ENCODE assay signal across 8 cellular contexts in genomic region chr1:19010995-19011696, GRCh38. TPM values are rescaled to one million over a fixed set of nuclear protein-coding genes. Genes with fewer than 3 reads are reported as not detected.
DNase-seq lines count a peak whose midpoint lies in the region; ATAC-seq, FAIRE-seq and TF ChIP-seq lines count a peak whose summit lies in the region.

No MANE protein-coding gene starts in this region.

- H3K4me1 Mint-ChIP-seq in natural killer cell, result peaks cover 0 to 12% of the 10 kb centered on the region in 2 donors

- TF ChIP-seq POLR2A in endothelial cell of umbilical vein (IDR thresholded peaks at IDR 0.05; ENCODE audit: low read depth, low read length), result no peak

- H4K20me1 ChIP-seq in MM.1S (ENCODE audit: insufficient read depth, low read length) (no peaks in the 10 kb centered on the region), endothelial cell of umbilical vein (replicated peaks; ENCODE audit: control insufficient read depth, extremely low read depth, insufficient read depth, low read length) (no peaks in the 10 kb centered on the region)

- H3K9me3 Mint-ChIP-seq in natural killer cell, result no peaks in the 10 kb centered on the region

- no peak overlapping the region for H3K4me3 Mint-ChIP-seq in natural killer cell

- H3K4me1 ChIP-seq in MM.1S (ENCODE audit: low read length) (peaks cover 12% of the 10 kb centered on the region), endothelial cell of umbilical vein (ENCODE audit: control insufficient read depth, extremely low read depth, insufficient read depth, low read length) (peaks cover 31% of the 10 kb centered on the region)

- no peak overlapping the region for H3K27ac Mint-ChIP-seq in natural killer cell

- H3K27me3 Mint-ChIP-seq in natural killer cell (ENCODE audit: low read depth in 2 of 2), result peaks cover 2 to 4% of the 10 kb centered on the region in 2 donors

- BruUV-seq in endothelial cell of umbilical vein (replicated peaks; lab: Mats Ljungman, UMichigan), result TSS peak; percentile 88

- H3K27ac ChIP-seq in MM.1S (ENCODE audit: low read length) (no peak overlapping the region), endothelial cell of umbilical vein (ENCODE audit: insufficient read depth, low read depth, low read length) (peak overlapping the region; percentile 84)

- ATAC-seq in natural killer cell, result peak; percentile 41 to 57 (median 54)
- ATAC-seq in stimulated activated naive CD8-positive, alpha-beta T cell treated with anti-CD3 and anti-CD28 coated beads, Interleukin-15, Interleukin-2, amounts not matched to agents 100 U/mL and 50 U/mL, for 24 hours, result peak; percentile 97
- ATAC-seq in HG03039 (IDR thresholded peaks at IDR 0.05; ENCODE audit: unreplicated experiment), result no peak
- ATAC-seq in HG02763 (IDR thresholded peaks at IDR 0.05; ENCODE audit: unreplicated experiment), result no peak

- H3K36me3 ChIP-seq in MM.1S (replicated peaks; ENCODE audit: insufficient read depth, low read length) (no peaks in the 10 kb centered on the region), endothelial cell of umbilical vein (ENCODE audit: control insufficient read depth in 2 of 2, extremely low read depth in 1 of 2, insufficient read depth in 2 of 2, low read length in 2 of 2) (no peaks in the 10 kb centered on the region)

- H2AFZ ChIP-seq in MM.1S (ENCODE audit: low read length) (no peak overlapping the region), endothelial cell of umbilical vein (ENCODE audit: low read depth, low read length) (peak overlapping the region; percentile 9)

- H3K36me3 Mint-ChIP-seq in natural killer cell, result no peaks in the 10 kb centered on the region

- H3K79me2 ChIP-seq in MM.1S (ENCODE audit: low read length), result no peaks in the 10 kb centered on the region
- H3K79me2 ChIP-seq in endothelial cell of umbilical vein (ENCODE audit: control insufficient read depth, insufficient read depth, low read length), result no peaks in the 10 kb centered on the region

- TF ChIP-seq CTCF in MM.1S (IDR thresholded peaks at IDR 0.05; ENCODE audit: low read length) (no peak), endothelial cell of umbilical vein (IDR thresholded peaks at IDR 0.05; ENCODE audit: extremely low read depth in 1 of 2, insufficient read depth in 1 of 2, low read depth in 1 of 2, low read length in 2 of 2) (no peak), natural killer cell (IDR thresholded peaks at IDR 0.05) (no peak)

- CTCF ChIA-PET in endothelial cell of umbilical vein (lab: Charles Lee), result interaction anchor here (0.6 to 4.0 kb wide), 13 partner anchors 15 to 104 kb away, joined by 3 to 26 read pairs (median 4); no protein-coding TSS in a partner anchor

- dilution Hi-C loops in endothelial cell of umbilical vein (cut with MboI; ENCODE audit: extremely low pct_ligation_motif_present, low sequenced_read_pairs), result no loop called here

- peak; percentile 50 for DNase-seq in GDM1 (lab: John Stamatoyannopoulos, UW)
- peak; percentile 79 for DNase-seq in MM.1S
- peak; percentile 10 to 33 for DNase-seq in activated CD8-positive, alpha-beta memory T cell treated with anti-CD3 and anti-CD28 coated beads for 1 hour (ENCODE audit: extremely low read depth in 1 of 2, low read depth in 1 of 2)
- DNase-seq in endothelial cell of umbilical vein (ENCODE audit: low read depth, low spot score), result peak; percentile 89
- no peak for DNase-seq in natural killer cell
- peak; percentile 79 for DNase-seq in stimulated activated naive CD8-positive, alpha-beta T cell treated with anti-CD3 and anti-CD28 coated beads, Interleukin-15, Interleukin-2, amounts not matched to agents 100 U/mL and 50 U/mL, for 24 hours

- H3K4me3 ChIP-seq in MM.1S (ENCODE audit: low read length), result peak overlapping the region; percentile 2; the same call in 1 of the 2 replicates
- H3K4me3 ChIP-seq in endothelial cell of umbilical vein (replicated peaks in 1 of 3; ENCODE audit: insufficient read depth in 1 of 3, low read depth in 1 of 3, low read length in 3 of 3), result no peak overlapping the region

- peaks cover 86% of the 10 kb centered on the region for H3K27me3 ChIP-seq in MM.1S (replicated peaks; ENCODE audit: insufficient read depth, low read length)
- no peaks in the 10 kb centered on the region for H3K27me3 ChIP-seq in endothelial cell of umbilical vein (ENCODE audit: control insufficient read depth in 2 of 2, insufficient read depth in 2 of 2, low read length in 2 of 2)

- H3F3A ChIP-seq in MM.1S (ENCODE audit: insufficient read depth, low read length), result 0 out of 2 replicates have a peak, but pooled peaks cover 10% of the 10 kb centered on the region

- no peaks in the 10 kb centered on the region for H3K9me1 ChIP-seq in endothelial cell of umbilical vein (replicated peaks; ENCODE audit: control insufficient read depth, extremely low read depth, insufficient read depth, low read length)

- H3K9ac ChIP-seq in MM.1S (ENCODE audit: low read length) (no peak overlapping the region), endothelial cell of umbilical vein (replicated peaks; ENCODE audit: extremely low read depth, insufficient read depth, low read length) (peak overlapping the region; percentile 44)

- FAIRE-seq in endothelial cell of umbilical vein (lab: Jason Lieb, UNC), result peak; percentile 97

- no peaks in the 10 kb centered on the region for H3K9me2 ChIP-seq in MM.1S (replicated peaks; ENCODE audit: insufficient read depth, low read length)

- POLR2A ChIA-PET in endothelial cell of umbilical vein (lab: Charles Lee), result no interaction called here

- intact Hi-C loops in endothelial cell of umbilical vein (cut with micrococcal nuclease), result loop anchor here (1.0 to 5.0 kb wide), 5 partner anchors 38 to 98 kb away; partner anchors contain the start of gene IFFO2
- intact Hi-C loops in natural killer cell (cut with micrococcal nuclease), result no loop called here

- H3K4me2 ChIP-seq in MM.1S (ENCODE audit: low read depth, low read length) (peak overlapping the region; percentile 49; the same call in 1 of the 2 replicates), endothelial cell of umbilical vein (ENCODE audit: insufficient read depth, low read length) (peak overlapping the region; percentile 5)

- H3K9me3 ChIP-seq in MM.1S (replicated peaks; ENCODE audit: insufficient read depth, low read length) (no peaks in the 10 kb centered on the region), endothelial cell of umbilical vein (replicated peaks; ENCODE audit: control insufficient read depth, insufficient read depth, low read length) (no peaks in the 10 kb centered on the region)

TF ChIP-seq in endothelial cell of umbilical vein, 7 proteins besides CTCF, POLR2A, EP300 and RAD21:
- TF ChIP-seq MYC (IDR thresholded peaks at IDR 0.05; ENCODE audit: low read depth, low read length) (no peak), EZH2 (IDR thresholded peaks at IDR 0.05; ENCODE audit: borderline replicate concordance, low read depth, low read length, severe bottlenecking) (no peak), POLR2AphosphoS5 (IDR thresholded peaks at IDR 0.05; ENCODE audit: insufficient read depth, low read depth, low read length) (peak; percentile 46), GATA2 (IDR thresholded peaks at IDR 0.05; ENCODE audit: insufficient read depth, insufficient read length, low read depth, low read length) (no peak), JUN (IDR thresholded peaks at IDR 0.05; ENCODE audit: borderline replicate concordance, insufficient read depth, insufficient read length, low read depth) (peak; percentile 52), MAX (IDR thresholded peaks at IDR 0.05; ENCODE audit: insufficient read depth, insufficient read length) (no peak), FOS (IDR thresholded peaks at IDR 0.05; ENCODE audit: borderline replicate concordance, insufficient read depth, low read length) (peak; percentile 92)

RNA-seq across cellular contexts. Expression of gene IFFO2, which starts 54.7 kb away (rescaled TPM):
- 31.1 and 35.1 TPM in 2 replicates for total RNA-seq in endothelial cell of umbilical vein
- 28.3 and 31.3 TPM in 2 replicates for polyA plus RNA-seq in endothelial cell of umbilical vein
- 22.7 and 26.3 TPM in 2 replicates for polyA plus RNA-seq in endothelial cell of umbilical vein (2011; cell fraction: cytosol; rRNA removed)
- 26.9 and 30.2 TPM in 2 replicates for polyA plus RNA-seq in endothelial cell of umbilical vein (2011; cell fraction: nucleus; rRNA removed)
- 23.3 and 30.7 TPM in 2 replicates for polyA plus RNA-seq in endothelial cell of umbilical vein (2012)
- 18.4 and 22.0 TPM in 2 replicates for polyA minus RNA-seq in endothelial cell of umbilical vein
- polyA minus RNA-seq in endothelial cell of umbilical vein (2011; cell fraction: cytosol; rRNA and poly(A)+ RNA removed), result 2.8 TPM
- 18.1 and 20.8 TPM in 2 replicates for polyA minus RNA-seq in endothelial cell of umbilical vein (2011; cell fraction: nucleus; rRNA and poly(A)+ RNA removed)
- total RNA-seq in natural killer cell, result 100 to 1,000 TPM in 1 of 3 donors, 10 to 100 TPM in 2; 52.4 to 105 (median 66.5) TPM

Comparison
In these comparisons a context has a peak if more than half of its experiments do, and no peak if none do; other contexts are left out.
1. ATAC-seq: peak in natural killer cell (3 of 3) and stimulated activated naive CD8-positive, alpha-beta T cell treated with anti-CD3 and anti-CD28 coated beads, Interleukin-15, Interleukin-2, amounts not matched to agents 100 U/mL and 50 U/mL, for 24 hours (single experiment); none in HG03039 (single experiment) and HG02763 (single experiment).